25 cellular contexts compared by ENCODE assay signal in genomic region chr16:50407351-50407750, GRCh38. TPM values are rescaled to one million over a fixed set of nuclear protein-coding genes. Genes with fewer than 3 reads are reported as not detected.
DNase-seq lines count a peak whose midpoint lies in the region; ATAC-seq, FAIRE-seq and TF ChIP-seq lines count a peak whose summit lies in the region.
"Had no signal": no experiment of that assay in that cellular context is flagged by ENCODE, and none has a peak within 500 bp of the region (broad histone marks: within the 10 kb centered on the region; RNA-seq: fewer than 3 reads in every experiment).

No MANE protein-coding gene starts in this region.

- H3K23ac ChIP-seq in neuronal stem cell (ENCODE audit: low read depth, low read length, poor library complexity) = no peak overlapping the region

- H3K4me3 ChIP-seq in neuronal stem cell (ENCODE audit: low read length in 2 of 2) (no peak overlapping the region), Caco-2 (ENCODE audit: low read depth, low read length) (no peak overlapping the region)
- H3K4me3 ChIP-seq: BLaER1, GM23248, SJSA1 had no signal

- H3K36me3 ChIP-seq in neuronal stem cell (replicated peaks in 1 of 2; ENCODE audit: control insufficient read depth in 2 of 2, insufficient read depth in 2 of 2, low read length in 2 of 2) = no peaks in the 10 kb centered on the region
- H3K36me3 ChIP-seq in Caco-2 (ENCODE audit: control insufficient read depth, insufficient read depth, low read length) = no peaks in the 10 kb centered on the region
- H3K36me3 ChIP-seq: BLaER1, SJSA1 had no signal

- WGBS in neuronal stem cell (ENCODE audit: extremely low coverage in 2 of 2, insufficient read length in 2 of 2, insufficient replicate concordance in 1 of 2), 2 donors = no CpG with 5 or more reads among the region's 5 CpGs

- H3K14ac ChIP-seq in neuronal stem cell (ENCODE audit: low read length) = no peak overlapping the region

- H3K27me3 ChIP-seq in neuronal stem cell (ENCODE audit: control insufficient read depth in 3 of 3, insufficient read depth in 3 of 3, low read depth in 1 of 3, low read length in 3 of 3) (no peaks in the 10 kb centered on the region), Caco-2 (replicated peaks; ENCODE audit: control insufficient read depth, insufficient read depth, low read length) (no peaks in the 10 kb centered on the region; the same call in 1 of the 2 replicates)
- H3K27me3 ChIP-seq: BLaER1, SJSA1 had no signal

- intact Hi-C loops in Caco-2 (cut with micrococcal nuclease; ENCODE audit: unreplicated experiment) = no loop called here

- no TSS peak for BruUV-seq in Caco-2 (replicated peaks; lab: Mats Ljungman, UMichigan)

- H3K4me2 ChIP-seq in neuronal stem cell (ENCODE audit: insufficient read depth, low read length, poor library complexity, severe bottlenecking) = no peak overlapping the region
- H3K4me2 ChIP-seq: BLaER1 had no signal

- H3K4me1 Mint-ChIP-seq in WTC11 (peaks cover 6% of the 10 kb centered on the region), immature natural killer cell (peaks cover 3 to 9% of the 10 kb centered on the region in 2 donors), Caco-2 (ENCODE audit: low read depth, unreplicated experiment) (no peaks in the 10 kb centered on the region)
- H3K4me1 Mint-ChIP-seq: CD4-positive, CD25-positive, alpha-beta regulatory T cell had no signal

- H4K91ac ChIP-seq in neuronal stem cell (ENCODE audit: low read depth, low read length, poor library complexity) = no peak overlapping the region

- peaks cover 0 to 3% of the 10 kb centered on the region in 2 donors for H3K9me3 ChIP-seq in neuronal stem cell (replicated peaks in 1 of 2; ENCODE audit: control insufficient read depth in 2 of 2, insufficient read depth in 1 of 2, low read depth in 1 of 2, low read length in 2 of 2)
- H3K9me3 ChIP-seq in Caco-2 = peaks cover 6% of the 10 kb centered on the region; the same call in 1 of the 2 replicates

- H4K8ac ChIP-seq in neuronal stem cell (ENCODE audit: low read depth, low read length) = no peak overlapping the region

- TF ChIP-seq CTCF in WTC11 (IDR thresholded peaks at IDR 0.05) (no peak), Caco-2 (IDR thresholded peaks at IDR 0.05; ENCODE audit: insufficient read depth in 1 of 2, low read depth in 1 of 2, low read length in 1 of 2, severe bottlenecking in 1 of 2, unreplicated experiment in 1 of 2) (no peak)

- POLR2A ChIA-PET in WTC11 (lab: Charles Lee) = no interaction called here
- POLR2A ChIA-PET in Caco-2 (lab: Charles Lee) = no interaction called here

- no peak overlapping the region for H2AFZ ChIP-seq in neuronal stem cell (ENCODE audit: low read length)
- H2AFZ ChIP-seq: GM23248 had no signal

- no peak overlapping the region for H3K4me3 Mint-ChIP-seq in WTC11
- no peak overlapping the region for H3K4me3 Mint-ChIP-seq in immature natural killer cell
- H3K4me3 Mint-ChIP-seq in Caco-2 (ENCODE audit: unreplicated experiment) = no peak overlapping the region
- H3K4me3 Mint-ChIP-seq: CD4-positive, CD25-positive, alpha-beta regulatory T cell had no signal

- peak; percentile 26 for DNase-seq in ELF-1 (ENCODE audit: low read depth, low spot score)
- DNase-seq in WTC11 (ENCODE audit: low spot score) = peak; percentile 55
- peak; percentile 50 for DNase-seq in iPS-NIHi7 (ENCODE audit: extremely low spot score)
- DNase-seq in neuronal stem cell (ENCODE audit: low spot score) = peak; percentile 21
- DNase-seq in immature natural killer cell = no peak
- no peak for DNase-seq in HTR-8/SVneo (ENCODE audit: insufficient read length, low spot score)
- DNase-seq in H54 (ENCODE audit: insufficient read length, low spot score) = no peak
- no peak for DNase-seq in Caco-2
- DNase-seq: CD4-positive, CD25-positive, alpha-beta regulatory T cell; GM23248; Karpas-422; NCI-H1092; NCI-H1417 treated with DMSO at 0.1 percent for 48 hours; NCI-H1694 treated with DMSO at 0.1 percent for 48 hours; NCI-H2081 treated with DMSO at 0.1 percent for 48 hours; NCI-H2171; NCI-H510A; NCI-H69; Right ventricle myocardium superior; RPMI8226 had no signal

- no peak overlapping the region for H3K27ac Mint-ChIP-seq in WTC11
- no peak overlapping the region for H3K27ac Mint-ChIP-seq in immature natural killer cell
- no peak overlapping the region for H3K27ac Mint-ChIP-seq in Caco-2 (ENCODE audit: unreplicated experiment)
- H3K27ac Mint-ChIP-seq: CD4-positive, CD25-positive, alpha-beta regulatory T cell had no signal

- H2BK5ac ChIP-seq in neuronal stem cell (ENCODE audit: low read length) = no peak overlapping the region

- CTCF ChIA-PET in WTC11 (lab: Charles Lee) (interaction anchor here (0.7 kb wide), 1 partner anchor 41 kb away, joined by 4 read pairs; no protein-coding TSS in a partner anchor), Caco-2 (lab: Charles Lee) (no interaction called here)

- H3K27me3 Mint-ChIP-seq in WTC11 (ENCODE audit: low read depth) (peaks cover 3% of the 10 kb centered on the region; the same call in 1 of the 2 replicates), immature natural killer cell (ENCODE audit: low read depth in 3 of 3) (peaks cover 0 to 3% (median 3%) of the 10 kb centered on the region in 3 donors), Caco-2 (ENCODE audit: insufficient read depth, unreplicated experiment) (no peaks in the 10 kb centered on the region)

- H3K18ac ChIP-seq in neuronal stem cell (ENCODE audit: low read length) = no peak overlapping the region

- H3K9ac ChIP-seq in neuronal stem cell (ENCODE audit: low read depth, low read length, poor library complexity) = no peak overlapping the region
- H3K9ac ChIP-seq: BLaER1, GM23248 had no signal

- no peak overlapping the region for H2BK12ac ChIP-seq in neuronal stem cell (ENCODE audit: low read length)

- no peak for FAIRE-seq in HTR-8/SVneo (lab: Jason Lieb, UNC)
- no peak for FAIRE-seq in H54 (lab: Jason Lieb, UNC)
- FAIRE-seq: D721Med, GM18507, HepG2 had no signal

- no peak overlapping the region for H2AK5ac ChIP-seq in neuronal stem cell (ENCODE audit: low read depth, low read length)

- no peak overlapping the region for H2BK120ac ChIP-seq in neuronal stem cell (ENCODE audit: low read depth, low read length)

- TF ChIP-seq POLR2A in H54 (IDR thresholded peaks at IDR 0.05; ENCODE audit: low read depth, low read length) = no peak

- H3K9me3 Mint-ChIP-seq in WTC11 (peaks cover 28% of the 10 kb centered on the region), immature natural killer cell (no peaks in the 10 kb centered on the region), Caco-2 (ENCODE audit: unreplicated experiment) (peaks cover 18% of the 10 kb centered on the region)
- H3K9me3 Mint-ChIP-seq: CD4-positive, CD25-positive, alpha-beta regulatory T cell had no signal

- H3K4me1 ChIP-seq in neuronal stem cell (ENCODE audit: control insufficient read depth in 2 of 2, insufficient read depth in 1 of 2, low read depth in 1 of 2, low read length in 2 of 2) = peaks cover 4 to 7% of the 10 kb centered on the region in 2 donors
- no peaks in the 10 kb centered on the region for H3K4me1 ChIP-seq in Caco-2
- H3K4me1 ChIP-seq: BLaER1, SJSA1 had no signal

- peak; percentile 87 for ATAC-seq in WTC11
- ATAC-seq: HepG2 had no signal

- H3K27ac ChIP-seq in neuronal stem cell (replicated peaks; ENCODE audit: low read length) = no peak overlapping the region
- H3K27ac ChIP-seq: BLaER1, GM23248, SJSA1 had no signal

- no peak overlapping the region for H3K4ac ChIP-seq in neuronal stem cell (ENCODE audit: low read length)

- H3K79me1 ChIP-seq in neuronal stem cell (ENCODE audit: low read depth, low read length) = no peaks in the 10 kb centered on the region

- peaks cover 6% of the 10 kb centered on the region; the same call in 1 of the 2 replicates for H3K36me3 Mint-ChIP-seq in WTC11
- no peaks in the 10 kb centered on the region for H3K36me3 Mint-ChIP-seq in immature natural killer cell
- H3K36me3 Mint-ChIP-seq in Caco-2 (ENCODE audit: insufficient read depth, unreplicated experiment) = no peaks in the 10 kb centered on the region
- H3K36me3 Mint-ChIP-seq: CD4-positive, CD25-positive, alpha-beta regulatory T cell had no signal

- no peak overlapping the region for H2BK15ac ChIP-seq in neuronal stem cell (ENCODE audit: low read length)

TF ChIP-seq in WTC11, 78 proteins besides CTCF, POLR2A, EP300 and RAD21 (continues in another document):
- TF ChIP-seq TP53 (CRISPR knock-in tag; IDR thresholded peaks at IDR 0.05) (no peak), ZNF423 (CRISPR knock-in tag; IDR thresholded peaks at IDR 0.05) (no peak), ZNF425 (CRISPR knock-in tag; conservative IDR thresholded peaks at IDR 0.05) (no peak), TCF7 (CRISPR knock-in tag; IDR thresholded peaks at IDR 0.05; ENCODE audit: low read depth) (no peak)

RNA-seq across cellular contexts. Expression of gene BRD7, which starts 38.6 kb away (rescaled TPM):
- 122 to 132 TPM (median 123 TPM) in 3 replicates for total RNA-seq in WTC11 (2021)
- polyA plus RNA-seq in neuronal stem cell (2013, experiment 1 of 2) = 185 TPM
- polyA plus RNA-seq in neuronal stem cell (2013, experiment 2 of 2) = 195 TPM
- polyA plus RNA-seq in immature natural killer cell = 10 to 100 TPM; 15.7 to 42.7 (median 39.8) TPM
- total RNA-seq in Caco-2 (2022) = 147 and 170 TPM in 2 replicates

Comparison
In these comparisons a context has a peak if more than half of its experiments do, and no peak if none do; other contexts are left out.
1. DNase-seq: peak in ELF-1 (single experiment), WTC11 (single experiment), iPS-NIHi7 (single experiment) and neuronal stem cell (single experiment); none in immature natural killer cell (0 of 3), HTR-8/SVneo (single experiment), H54 (single experiment) and Caco-2 (0 of 2).